ENCODE assay signal across 13 cellular contexts in genomic region chr2:193482557-193482956, GRCh38.
DNase-seq lines count a peak whose midpoint lies in the region; ATAC-seq and TF ChIP-seq lines count a peak whose summit lies in the region.
"Had no signal": no experiment of that assay in that cellular context is flagged by ENCODE, and none has a peak within 500 bp of the region (broad histone marks: within the 10 kb centered on the region; RNA-seq: fewer than 3 reads in every experiment).

No MANE protein-coding gene starts in this region.

- ATAC-seq in GM18498 (IDR thresholded peaks at IDR 0.05; ENCODE audit: unreplicated experiment) (peak; percentile 99), GM19351 (IDR thresholded peaks at IDR 0.05; ENCODE audit: unreplicated experiment) (peak; percentile 94), HG02852 (IDR thresholded peaks at IDR 0.05; ENCODE audit: unreplicated experiment) (peak; percentile 93), HG03575 (IDR thresholded peaks at IDR 0.05; ENCODE audit: extremely low read depth, insufficient number of reproducible peaks, low FRiP score, unreplicated experiment) (peak; percentile 91)

- H3K36me3 ChIP-seq in testis (ENCODE audit: low read depth, missing control alignments): no peaks in the 10 kb centered on the region

- TF ChIP-seq CTCF in testis (IDR thresholded peaks at IDR 0.05): no peak

- WGBS in testis, 2 donors: 82 to 90% methylated on average over 3 of the region's 3 CpGs

- H3K27me3 ChIP-seq in testis: no peaks in the 10 kb centered on the region

- DNase-seq in NCI-H2171 (lab: John Stamatoyannopoulos, UW): no peak
- no peak for DNase-seq in NCI-H345 treated with DMSO at 0.1 percent for 48 hours (lab: John Stamatoyannopoulos, UW; ENCODE audit: unreplicated experiment)
- no peak for DNase-seq in testis
- DNase-seq in germinal center (ENCODE audit: low spot score): no peak
- DNase-seq: activated CD8-positive, alpha-beta memory T cell treated with anti-CD3 and anti-CD28 coated beads for 24 hours; NCI-H446 had no signal

- no peak overlapping the region for H3K4me3 ChIP-seq in testis
- H3K4me3 ChIP-seq: skin epidermis had no signal

- no peaks in the 10 kb centered on the region for H3K4me1 ChIP-seq in testis

- intact Hi-C loops in testis (cut with DNase I; ENCODE audit: low total_unique reads): no loop called here

- no peak for TF ChIP-seq POLR2A in testis (IDR thresholded peaks at IDR 0.05)

- H3K9me3 ChIP-seq in testis: no peaks in the 10 kb centered on the region

- no peak overlapping the region for H3K27ac ChIP-seq in testis
- H3K27ac ChIP-seq: C4-2B, epithelial cell of prostate, skin epidermis had no signal
